In the genomic region with DNA sequence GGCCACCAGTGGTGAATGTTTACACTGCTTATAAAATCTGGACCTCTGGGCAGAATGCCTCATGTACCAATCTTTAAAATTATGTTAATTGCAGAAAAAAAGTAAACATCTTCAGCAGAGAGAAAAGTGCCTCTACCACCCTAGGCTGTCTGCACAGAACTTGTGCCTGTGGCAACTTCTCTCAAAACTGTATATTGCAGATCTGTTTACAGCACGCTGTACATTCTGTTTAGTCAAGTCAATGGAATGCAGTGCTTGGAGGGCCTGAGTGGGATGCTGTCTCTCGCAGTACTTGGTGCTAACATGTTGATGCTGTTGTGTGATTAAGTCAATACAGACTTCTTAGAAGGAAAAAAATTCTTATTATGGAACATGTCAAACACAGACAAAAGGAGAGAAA, we compare ENCODE assay signal across 14 cellular contexts.
DNase-seq lines count a peak whose midpoint lies in the region; TF ChIP-seq lines count a peak whose summit lies in the region.
"Had no signal": no experiment of that assay in that cellular context is flagged by ENCODE, and none has a peak within 500 bp of the region (broad histone marks: within the 10 kb centered on the region; RNA-seq: fewer than 3 reads in every experiment).

No MANE protein-coding gene starts in this region.

- H3F3A ChIP-seq in smooth muscle cell (ENCODE audit: low read depth): peaks cover 6% of the 10 kb centered on the region

- H3K36me3 ChIP-seq in smooth muscle cell (ENCODE audit: low read depth) (no peaks in the 10 kb centered on the region), esophagus squamous epithelium (no peaks in the 10 kb centered on the region)

- no peak for TF ChIP-seq CTCF in astrocyte of the cerebellum (IDR thresholded peaks at IDR 0.05; ENCODE audit: low read depth, low read length, missing control alignments)
- no peak for TF ChIP-seq CTCF in fibroblast of villous mesenchyme (IDR thresholded peaks at IDR 0.05; ENCODE audit: insufficient read depth, low read depth, low read length)
- no peak for TF ChIP-seq CTCF in smooth muscle cell (IDR thresholded peaks at IDR 0.05; ENCODE audit: borderline replicate concordance, insufficient read depth, poor library complexity, severe bottlenecking)
- TF ChIP-seq CTCF in esophagus squamous epithelium (IDR thresholded peaks at IDR 0.05): no peak

- no peak overlapping the region for H3K4me3 ChIP-seq in astrocyte of the cerebellum (ENCODE audit: low read depth, low read length)
- no peak overlapping the region for H3K4me3 ChIP-seq in fibroblast of villous mesenchyme (ENCODE audit: low read depth, low read length)
- H3K4me3 ChIP-seq in smooth muscle cell: no peak overlapping the region
- H3K4me3 ChIP-seq in esophagus squamous epithelium: no peak overlapping the region

- in situ Hi-C loops in astrocyte of the cerebellum (cut with HindIII; ENCODE audit: low sequenced_read_pairs): no loop called here

- DNase-seq in HCEC 1CT: peak; percentile 20
- DNase-seq in astrocyte of the cerebellum (ENCODE audit: low read depth): peak; percentile 13
- peak; percentile 18 for DNase-seq in fibroblast of villous mesenchyme (ENCODE audit: low read depth)
- DNase-seq in smooth muscle cell (lab: John Stamatoyannopoulos, UW; ENCODE audit: unreplicated experiment): no peak
- DNase-seq in esophagus squamous epithelium (lab: John Stamatoyannopoulos, UW): no peak
- DNase-seq in NCI-H146 (lab: John Stamatoyannopoulos, UW): no peak
- no peak for DNase-seq in OCI-M1 (lab: John Stamatoyannopoulos, UW)
- DNase-seq: activated CD4-positive, CD25-positive, alpha-beta regulatory T cell; left cardiac atrium; NCI-H524; nucleus accumbens; SIG-M5; stimulated activated CD4-positive, alpha-beta T cell treated with anti-CD3 and anti-CD28 coated beads, Interleukin-4, amount 100 ng/mL, for 1 hour; substantia nigra had no signal

- H3K9ac ChIP-seq in smooth muscle cell (ENCODE audit: low read depth): no peak overlapping the region

- intact Hi-C loops in esophagus squamous epithelium (cut with DNase I): no loop called here

- no peaks in the 10 kb centered on the region for H3K79me2 ChIP-seq in smooth muscle cell (ENCODE audit: low read depth)

- H3K9me3 ChIP-seq in smooth muscle cell (replicated peaks; ENCODE audit: low read depth) (no peaks in the 10 kb centered on the region), esophagus squamous epithelium (no peaks in the 10 kb centered on the region)

- H3K4me1 ChIP-seq in smooth muscle cell (ENCODE audit: low read depth) (no peaks in the 10 kb centered on the region), esophagus squamous epithelium (no peaks in the 10 kb centered on the region)

- WGBS in smooth muscle cell (ENCODE audit: low lambda C conversion rate): 4% methylated on average over 2 of the region's 2 CpGs
- 16 to 42% methylated on average over 2 of the region's 2 CpGs for WGBS in esophagus squamous epithelium, 2 donors

- TF ChIP-seq POLR2A in esophagus squamous epithelium (IDR thresholded peaks at IDR 0.05): no peak

- H3K27ac ChIP-seq in smooth muscle cell (ENCODE audit: low read depth) (peak overlapping the region; percentile 36), esophagus squamous epithelium (no peak overlapping the region)

- no peaks in the 10 kb centered on the region for H4K20me1 ChIP-seq in smooth muscle cell (ENCODE audit: low read depth)

- H2AFZ ChIP-seq in smooth muscle cell (ENCODE audit: low read depth): no peak overlapping the region

- H3K4me2 ChIP-seq in smooth muscle cell: peak overlapping the region; percentile 39

- H3K27me3 ChIP-seq in smooth muscle cell (ENCODE audit: low read depth): peaks cover 6% of the 10 kb centered on the region
- peaks cover 0 to 5% (median 0%) of the 10 kb centered on the region in 4 donors for H3K27me3 ChIP-seq in esophagus squamous epithelium

Comparison
In these comparisons a context has a peak if more than half of its experiments do, and no peak if none do; other contexts are left out.
1. DNase-seq: peak in HCEC 1CT (single experiment), astrocyte of the cerebellum (single experiment) and fibroblast of villous mesenchyme (single experiment); none in smooth muscle cell (single experiment), esophagus squamous epithelium (single experiment), NCI-H146 (single experiment) and OCI-M1 (single experiment).